Comparison of ENCODE assay signal across 11 cellular contexts in genomic region chr10:46377651-46378050, GRCh38. TPM values are rescaled to one million over a fixed set of nuclear protein-coding genes. Genes with fewer than 3 reads are reported as not detected.
"Had no signal": no experiment of that assay in that cellular context is flagged by ENCODE, and none has a peak within 500 bp of the region (broad histone marks: within the 10 kb centered on the region; RNA-seq: fewer than 3 reads in every experiment).

No MANE protein-coding gene starts in this region.

RNA-seq across cellular contexts. Expression of gene ANXA8L1, which starts 2.1 kb away (rescaled TPM):
- total RNA-seq: cerebellum; colonic mucosa; dermis blood vessel endothelial cell; frontal cortex; left ventricle myocardium inferior; lung microvascular endothelial cell; mesenteric fat pad; naive thymus-derived CD8-positive, alpha-beta T cell; osteocyte; posterior vena cava had no signal
- polyA plus RNA-seq: naive thymus-derived CD8-positive, alpha-beta T cell; neural cell had no signal
